ENCODE assay signal across 2 cellular contexts in genomic region chr2:187529248-187529976, GRCh38.
TF ChIP-seq lines count a peak whose summit lies in the region.

No MANE protein-coding gene starts in this region.

TF ChIP-seq in GM23338, 12 proteins besides CTCF, POLR2A, EP300 and RAD21 (continued from another document):
- TF ChIP-seq ZNF462 (CRISPR knock-in tag; IDR thresholded peaks at IDR 0.05): no peak
- TF ChIP-seq STAT1 (IDR thresholded peaks at IDR 0.05; ENCODE audit: unreplicated experiment): no peak
- TF ChIP-seq EZH2phosphoT487 (IDR thresholded peaks at IDR 0.05; ENCODE audit: unreplicated experiment): no peak

TF ChIP-seq in WTC11, 78 proteins besides CTCF, POLR2A, EP300 and RAD21 (continued from another document):
- TF ChIP-seq ARID4B (CRISPR knock-in tag; IDR thresholded peaks at IDR 0.05; ENCODE audit: borderline replicate concordance) (no peak), E2F1 (CRISPR knock-in tag; IDR thresholded peaks at IDR 0.05) (no peak), PRRX2 (CRISPR knock-in tag; IDR thresholded peaks at IDR 0.05) (no peak), ZNF281 (CRISPR knock-in tag; IDR thresholded peaks at IDR 0.05) (no peak), IRF1 (CRISPR knock-in tag; IDR thresholded peaks at IDR 0.05) (no peak), FOXP4 (CRISPR knock-in tag; IDR thresholded peaks at IDR 0.05) (no peak), PREB (CRISPR knock-in tag; IDR thresholded peaks at IDR 0.05; ENCODE audit: borderline replicate concordance) (no peak), CDX4 (CRISPR knock-in tag; IDR thresholded peaks at IDR 0.05; ENCODE audit: borderline replicate concordance) (no peak), EMX1 (CRISPR knock-in tag; IDR thresholded peaks at IDR 0.05) (no peak), OVOL2 (CRISPR knock-in tag; IDR thresholded peaks at IDR 0.05; ENCODE audit: borderline replicate concordance) (no peak)
